8 cellular contexts compared by ENCODE assay signal in genomic region chr20:35092524-35093244, GRCh38. TPM values are rescaled to one million over a fixed set of nuclear protein-coding genes. Genes with fewer than 3 reads are reported as not detected.
DNase-seq lines count a peak whose midpoint lies in the region; ATAC-seq and TF ChIP-seq lines count a peak whose summit lies in the region.

Gene TRPC4AP, minus strand, starts transcription at chr20:35092807. Its CDS starts 26 bp downstream, at chr20:35092781.

- H3K36me3 ChIP-seq in PC-3 (ENCODE audit: low read depth, low read length) (no peaks in the 10 kb centered on the region), esophagus muscularis mucosa (peaks cover 0 to 10% (median 7%) of the 10 kb centered on the region in 4 donors)

- CTCF ChIA-PET in PC-3 (lab: Charles Lee) = interaction anchor here (0.7 kb wide), 2 partner anchors 54 to 287 kb away, joined by 3 to 4 read pairs; no protein-coding TSS in a partner anchor

- POLR2A ChIA-PET in PC-3 (lab: Charles Lee; ENCODE audit: unreplicated experiment) = interaction anchor here (0.6 to 0.7 kb wide), 2 partner anchors 626 to 1603 kb away, joined by 3 to 30 read pairs; no protein-coding TSS in a partner anchor

- peak; percentile 26 for TF ChIP-seq POLR2A in esophagus muscularis mucosa (IDR thresholded peaks at IDR 0.05; ENCODE audit: low read depth)

- peak within 1 kb of the TSS; percentile 97 for H3K4me3 ChIP-seq in PC-3 (ENCODE audit: low read length)
- H3K4me3 ChIP-seq in esophagus muscularis mucosa = peak within 1 kb of the TSS; percentile 91 to 99 (median 96)

- H3K4me1 Mint-ChIP-seq in activated T-cell treated with anti-CD3 and anti-CD28 coated beads, Interleukin-2, amount 50 U/mL, for 4 hours (ENCODE audit: low read depth) = peaks cover 48% of the 10 kb centered on the region
- H3K4me1 Mint-ChIP-seq in stimulated activated effector memory CD8-positive, alpha-beta T cell treated with anti-CD3 and anti-CD28 coated beads, Interleukin-12 subunit alpha, Interleukin-12 subunit beta, amount 100 ng/mL, for 72 hours = peaks cover 43% of the 10 kb centered on the region

- peak within 1 kb of the TSS; percentile 89 for H3K27ac Mint-ChIP-seq in stimulated activated effector memory CD8-positive, alpha-beta T cell treated with anti-CD3 and anti-CD28 coated beads, Interleukin-12 subunit alpha, Interleukin-12 subunit beta, amount 100 ng/mL, for 72 hours

- ATAC-seq in GM21526 (IDR thresholded peaks at IDR 0.05; ENCODE audit: low FRiP score, unreplicated experiment) = peak; percentile 79
- ATAC-seq in PC-3 = peak; percentile 88
- peak; percentile 89 to 92 for ATAC-seq in activated T-cell treated with anti-CD3 and anti-CD28 coated beads, Interleukin-2, amount 50 U/mL, for 4 hours
- peak; percentile 95 for ATAC-seq in stimulated activated effector memory CD8-positive, alpha-beta T cell treated with anti-CD3 and anti-CD28 coated beads, Interleukin-12 subunit alpha, Interleukin-12 subunit beta, amount 100 ng/mL, for 72 hours

- H3K9me3 ChIP-seq in PC-3 (ENCODE audit: low read length) = no peaks in the 10 kb centered on the region
- no peaks in the 10 kb centered on the region for H3K9me3 ChIP-seq in esophagus muscularis mucosa

- H3K27ac ChIP-seq in PC-3 (ENCODE audit: low read length) = peak within 1 kb of the TSS; percentile 65
- H3K27ac ChIP-seq in esophagus muscularis mucosa (replicated peaks in 1 of 4) = peak within 1 kb of the TSS; percentile 93 to 97 (median 95)

- H3K9me2 ChIP-seq in PC-3 (replicated peaks; ENCODE audit: low read length) = no peaks in the 10 kb centered on the region

- H3K4me3 Mint-ChIP-seq in activated T-cell treated with anti-CD3 and anti-CD28 coated beads, Interleukin-2, amount 50 U/mL, for 4 hours = peak within 1 kb of the TSS; percentile 91
- H3K4me3 Mint-ChIP-seq in stimulated activated effector memory CD8-positive, alpha-beta T cell treated with anti-CD3 and anti-CD28 coated beads, Interleukin-12 subunit alpha, Interleukin-12 subunit beta, amount 100 ng/mL, for 72 hours = peak within 1 kb of the TSS; percentile 81

- H3F3A ChIP-seq in PC-3 (ENCODE audit: low read length, unreplicated experiment) = peaks cover 7% of the 10 kb centered on the region

- no peak for TF ChIP-seq EP300 in esophagus muscularis mucosa (IDR thresholded peaks at IDR 0.05)

- H3K4me2 ChIP-seq in PC-3 (ENCODE audit: low read length) = peak within 1 kb of the TSS; percentile 98

- H3K4me1 ChIP-seq in PC-3 (ENCODE audit: insufficient read depth, low read length) (peaks cover 20% of the 10 kb centered on the region), esophagus muscularis mucosa (peaks cover 41 to 59% (median 51%) of the 10 kb centered on the region in 4 donors)

- H2AFZ ChIP-seq in PC-3 (ENCODE audit: low read length) = peak within 1 kb of the TSS; percentile 97

- H3K9me3 Mint-ChIP-seq in activated T-cell treated with anti-CD3 and anti-CD28 coated beads, Interleukin-2, amount 50 U/mL, for 4 hours = no peaks in the 10 kb centered on the region
- no peaks in the 10 kb centered on the region for H3K9me3 Mint-ChIP-seq in stimulated activated effector memory CD8-positive, alpha-beta T cell treated with anti-CD3 and anti-CD28 coated beads, Interleukin-12 subunit alpha, Interleukin-12 subunit beta, amount 100 ng/mL, for 72 hours

- H3K36me3 Mint-ChIP-seq in activated T-cell treated with anti-CD3 and anti-CD28 coated beads, Interleukin-2, amount 50 U/mL, for 4 hours (ENCODE audit: insufficient read depth) = peaks cover 4% of the 10 kb centered on the region
- peaks cover 39% of the 10 kb centered on the region for H3K36me3 Mint-ChIP-seq in stimulated activated effector memory CD8-positive, alpha-beta T cell treated with anti-CD3 and anti-CD28 coated beads, Interleukin-12 subunit alpha, Interleukin-12 subunit beta, amount 100 ng/mL, for 72 hours

- 16% methylated on average over 19 of the region's 69 CpGs for WGBS in esophagus muscularis mucosa

- intact Hi-C loops in PC-3 (cut with micrococcal nuclease) (loop anchor here (2.0 to 5.0 kb wide), 2 partner anchors 54 to 220 kb away; partner anchors contain the start of genes EDEM2 and GGT7), esophagus muscularis mucosa (cut with DNase I) (loop anchor here (5.0 kb wide), 1 partner anchor 220 kb away; the partner anchor contains the start of gene GGT7)

- no peaks in the 10 kb centered on the region for H3K27me3 Mint-ChIP-seq in activated T-cell treated with anti-CD3 and anti-CD28 coated beads, Interleukin-2, amount 50 U/mL, for 4 hours (ENCODE audit: low read depth)

- H4K20me1 ChIP-seq in PC-3 (ENCODE audit: low read length) = peaks cover 12% of the 10 kb centered on the region; the same call in 1 of the 2 replicates

- peak within 1 kb of the TSS; percentile 92 for H3K9ac ChIP-seq in PC-3 (ENCODE audit: low read length)

- peak; percentile 92 for TF ChIP-seq CTCF in PC-3 (conservative IDR thresholded peaks at IDR 0.05; ENCODE audit: low read depth, low read length)
- TF ChIP-seq CTCF in esophagus muscularis mucosa (IDR thresholded peaks at IDR 0.05) = peak; percentile 96 to 98 (median 97)

- H3K79me2 ChIP-seq in PC-3 (ENCODE audit: low read length) = peaks cover 49% of the 10 kb centered on the region

- DNase-seq in DMS53 treated with DMSO at 0.1 percent for 48 hours (lab: John Stamatoyannopoulos, UW; ENCODE audit: unreplicated experiment) (peak; percentile 91), HuH-7.5 (ENCODE audit: low spot score) (peak; percentile 80), PC-3 (peak; percentile 94), esophagus muscularis mucosa (ENCODE audit: extremely low spot score) (peak; percentile 96), myocyte (ENCODE audit: low read depth) (peak; percentile 92)
- peak; percentile 85 for DNase-seq in activated T-cell treated with anti-CD3 and anti-CD28 coated beads, Interleukin-2, amount 50 U/mL, for 4 hours
- peak; percentile 90 to 93 for DNase-seq in stimulated activated effector memory CD8-positive, alpha-beta T cell treated with anti-CD3 and anti-CD28 coated beads, Interleukin-12 subunit alpha, Interleukin-12 subunit beta, amount 100 ng/mL, for 72 hours (ENCODE audit: low spot score in 2 of 2)

- H3K27me3 ChIP-seq in PC-3 (ENCODE audit: low read length) = no peaks in the 10 kb centered on the region
- no peaks in the 10 kb centered on the region for H3K27me3 ChIP-seq in esophagus muscularis mucosa

- no TSS peak for BruUV-seq in PC-3 (replicated peaks; lab: Mats Ljungman, UMichigan)

RNA-seq across cellular contexts. Expression of gene TRPC4AP, which starts in this region (rescaled TPM):
- 46.9 and 52.6 TPM in 2 replicates for total RNA-seq in PC-3 (2014; rRNA removed)
- 10 to 100 TPM; 46.2 to 49.7 (median 47.2) TPM for total RNA-seq in activated T-cell treated with anti-CD3 and anti-CD28 coated beads, Interleukin-2, amount 50 U/mL, for 4 hours
- 10 to 100 TPM; 44.1 to 58.2 (median 52.1) TPM for total RNA-seq in esophagus muscularis mucosa
- total RNA-seq in myocyte = 61.0 and 61.9 TPM in 2 replicates
- 67.8 TPM for polyA plus RNA-seq in myocyte (2012)

Comparison
In these comparisons a context has a peak if more than half of its experiments do, and no peak if none do; other contexts are left out.
1. Peak in every context shown above with its lines: DNase-seq, ATAC-seq, H3K4me3 ChIP-seq and H3K27ac ChIP-seq.